ENCODE assay signal across 8 cellular contexts in the genomic region with DNA sequence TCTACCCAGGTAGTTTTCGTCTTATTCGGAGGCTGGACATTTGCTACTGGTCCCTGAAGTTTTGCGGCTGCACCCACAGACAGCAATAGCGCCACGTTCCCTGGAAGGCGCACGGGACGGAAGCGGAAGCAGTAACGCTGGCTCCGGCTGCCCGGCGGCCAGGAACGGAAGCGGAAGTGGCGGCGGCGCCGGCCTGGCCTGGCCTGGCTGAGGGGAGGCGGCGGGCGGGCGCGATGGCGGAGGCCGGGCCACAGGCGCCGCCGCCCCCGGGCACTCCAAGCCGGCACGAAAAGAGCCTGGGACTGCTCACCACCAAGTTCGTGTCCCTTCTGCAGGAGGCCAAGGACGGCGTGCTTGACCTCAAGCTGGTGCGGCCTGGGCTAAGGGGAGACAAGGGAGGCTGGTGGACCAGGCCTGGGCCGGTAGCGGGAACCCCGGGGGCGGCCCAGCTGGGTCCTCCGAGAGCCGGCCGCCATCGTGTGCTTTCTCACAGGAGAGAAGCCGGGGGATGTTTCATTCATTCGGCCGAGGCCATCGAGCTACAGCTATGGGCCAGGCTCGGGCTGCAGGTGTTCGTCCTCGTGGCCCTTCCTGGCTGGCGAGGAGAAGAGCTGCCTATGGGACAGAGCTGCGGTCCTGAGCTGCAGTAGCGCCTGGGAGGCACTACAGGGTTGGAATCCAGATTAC. TPM values are rescaled to one million over a fixed set of nuclear protein-coding genes. Genes with fewer than 3 reads are reported as not detected.
DNase-seq lines count a peak whose midpoint lies in the region; ATAC-seq and TF ChIP-seq lines count a peak whose summit lies in the region.

A gene with protein sequence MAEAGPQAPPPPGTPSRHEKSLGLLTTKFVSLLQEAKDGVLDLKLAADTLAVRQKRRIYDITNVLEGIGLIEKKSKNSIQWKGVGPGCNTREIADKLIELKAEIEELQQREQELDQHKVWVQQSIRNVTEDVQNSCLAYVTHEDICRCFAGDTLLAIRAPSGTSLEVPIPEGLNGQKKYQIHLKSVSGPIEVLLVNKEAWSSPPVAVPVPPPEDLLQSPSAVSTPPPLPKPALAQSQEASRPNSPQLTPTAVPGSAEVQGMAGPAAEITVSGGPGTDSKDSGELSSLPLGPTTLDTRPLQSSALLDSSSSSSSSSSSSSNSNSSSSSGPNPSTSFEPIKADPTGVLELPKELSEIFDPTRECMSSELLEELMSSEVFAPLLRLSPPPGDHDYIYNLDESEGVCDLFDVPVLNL (plus strand): TSS at position 161 of the 687 bp plus-strand sequence. CDS start 73 bp downstream, at position 234.

- DNase-seq in AG20443 (ENCODE audit: low spot score) (peak; percentile 96), NCI-H510A treated with DMSO at 0.1 percent for 48 hours (lab: John Stamatoyannopoulos, UW) (peak; percentile 76), choroid plexus epithelial cell (ENCODE audit: low read depth) (peak; percentile 95), left colon (peak; percentile 91)
- DNase-seq in activated CD4-positive, alpha-beta T cell treated with anti-CD3 and anti-CD28 coated beads for 4 hours: peak; percentile 82 to 84
- DNase-seq in stimulated activated CD4-positive, alpha-beta T cell treated with anti-CD3 and anti-CD28 coated beads, Interleukin-1b, Interleukin-23, amount 100 ng/mL, for 4 hours (ENCODE audit: low read depth in 2 of 2): peak; percentile 77 to 80

- peak; percentile 89 for ATAC-seq in GM19023 (IDR thresholded peaks at IDR 0.05; ENCODE audit: unreplicated experiment)
- ATAC-seq in HG03280 (IDR thresholded peaks at IDR 0.05; ENCODE audit: unreplicated experiment): peak; percentile 94
- ATAC-seq in left colon: peak; percentile 94

- TF ChIP-seq CTCF in choroid plexus epithelial cell (conservative IDR thresholded peaks at IDR 0.05; ENCODE audit: low read depth, low read length): no peak

- H3K4me3 ChIP-seq in choroid plexus epithelial cell (ENCODE audit: low read depth, low read length): peak within 1 kb of the TSS; percentile 97

- intact Hi-C loops in left colon (cut with DNase I, micrococcal nuclease): no loop called here

RNA-seq across cellular contexts. Expression of the gene that starts here (rescaled TPM):
- 10 to 100 TPM; 59.1 to 81.4 TPM for total RNA-seq in left colon

Comparison
In these comparisons a context has a peak if more than half of its experiments do, and no peak if none do; other contexts are left out.
1. Peak in every context shown above with its lines: DNase-seq, ATAC-seq and H3K4me3 ChIP-seq.